In the genomic region with DNA sequence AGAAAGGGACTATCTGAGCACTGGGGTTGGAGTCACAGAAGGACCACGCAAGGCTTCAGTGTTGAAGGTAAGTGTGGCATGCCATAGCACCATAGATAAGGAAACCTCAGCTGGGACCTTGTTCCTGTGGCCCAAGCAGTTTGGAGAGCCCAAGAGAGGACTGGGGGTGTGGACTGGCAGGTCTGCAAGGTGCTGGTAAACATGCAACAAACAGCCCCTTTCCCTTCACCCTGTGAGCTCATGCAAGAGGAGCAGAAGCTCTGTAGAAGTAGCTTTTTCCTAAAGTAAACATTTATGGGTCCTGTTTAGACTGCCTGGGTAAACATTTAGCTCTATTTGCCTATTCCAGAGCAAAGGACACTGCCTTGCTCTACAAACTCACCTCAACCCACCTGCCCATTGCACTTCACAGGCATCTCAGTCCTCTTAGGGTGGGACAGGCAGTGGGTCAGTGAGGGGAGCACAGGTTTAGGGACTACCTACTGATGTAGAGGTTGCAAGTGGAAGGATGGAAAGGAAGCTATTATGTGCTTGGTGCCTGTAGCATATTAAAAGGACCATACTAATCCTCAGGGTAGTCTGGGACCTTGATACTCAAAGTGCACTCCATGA, we compare ENCODE assay signal across 1 cellular context.
A peak's percentile ranks its signal among the peaks of the same experiment; 100 is the strongest.
TF ChIP-seq lines count a peak whose summit lies in the region.

No MANE protein-coding gene starts in this region.

TF ChIP-seq in HepG2, 621 proteins besides CTCF, POLR2A, EP300 and RAD21 (continued from another document and continues in another):
- TF ChIP-seq ZNF674 (CRISPR knock-in tag; IDR thresholded peaks at IDR 0.05; ENCODE audit: low read depth) (no peak), ARNT2 (CRISPR knock-in tag; IDR thresholded peaks at IDR 0.05; ENCODE audit: low read depth) (no peak), ZNF260 (CRISPR knock-in tag; IDR thresholded peaks at IDR 0.05; ENCODE audit: borderline replicate concordance, low read depth) (no peak), ZBTB10 (CRISPR knock-in tag; IDR thresholded peaks at IDR 0.05; ENCODE audit: borderline replicate concordance) (no peak), PHF20 (CRISPR knock-in tag; IDR thresholded peaks at IDR 0.05) (no peak), ZNF335 (CRISPR knock-in tag; IDR thresholded peaks at IDR 0.05) (no peak), ZSCAN5A (CRISPR knock-in tag; IDR thresholded peaks at IDR 0.05; ENCODE audit: borderline replicate concordance) (no peak), MBNL3 (CRISPR knock-in tag; conservative IDR thresholded peaks at IDR 0.05) (no peak), ZNF431 (CRISPR knock-in tag; IDR thresholded peaks at IDR 0.05; ENCODE audit: borderline replicate concordance, low read depth) (peak; percentile 42; the same call in 1 of the 2 replicates), GMEB2 (CRISPR knock-in tag; IDR thresholded peaks at IDR 0.05; ENCODE audit: low read depth) (no peak), ZBTB43 (CRISPR knock-in tag; conservative IDR thresholded peaks at IDR 0.05) (no peak), PHF8 (CRISPR knock-in tag; IDR thresholded peaks at IDR 0.05) (no peak), SALL1 (CRISPR knock-in tag; IDR thresholded peaks at IDR 0.05) (peak; percentile 84), ZNF432 (CRISPR knock-in tag; IDR thresholded peaks at IDR 0.05; ENCODE audit: borderline replicate concordance) (no peak), RBM22 (optimal IDR thresholded peaks at IDR 0.05; ENCODE audit: low read length) (no peak), GATAD2A (CRISPR knock-in tag; IDR thresholded peaks at IDR 0.05) (peak; percentile 90), PPARG (CRISPR knock-in tag; conservative IDR thresholded peaks at IDR 0.05) (peak; percentile 81), AGO2 (optimal IDR thresholded peaks at IDR 0.05; ENCODE audit: low read depth, low read length) (no peak), ZNF883 (CRISPR knock-in tag; IDR thresholded peaks at IDR 0.05; ENCODE audit: not compliant biosample characterization) (peak; percentile 70), USF2 (IDR thresholded peaks at IDR 0.05; ENCODE audit: low read depth, low read length) (no peak), USF2 (CRISPR knock-in tag; IDR thresholded peaks at IDR 0.05; ENCODE audit: borderline replicate concordance) (no peak), SPEN (CRISPR knock-in tag; IDR thresholded peaks at IDR 0.05; ENCODE audit: low read depth) (peak; percentile 31; the same call in 1 of the 2 replicates), MTF2 (CRISPR knock-in tag; IDR thresholded peaks at IDR 0.05; ENCODE audit: borderline replicate concordance) (no peak), ESRRA (CRISPR knock-in tag; IDR thresholded peaks at IDR 0.05; ENCODE audit: low read depth) (peak; percentile 58; the same call in 1 of the 2 replicates), CREM (IDR thresholded peaks at IDR 0.05) (peak; percentile 36; the same call in 1 of the 2 replicates), CREM (CRISPR knock-in tag; IDR thresholded peaks at IDR 0.05) (no peak), ZMAT3 (CRISPR knock-in tag; conservative IDR thresholded peaks at IDR 0.05) (no peak), PITX1 (CRISPR knock-in tag; IDR thresholded peaks at IDR 0.05) (peak; percentile 52; the same call in 1 of the 2 replicates), CBFB (CRISPR knock-in tag; IDR thresholded peaks at IDR 0.05) (no peak), ZNF251 (CRISPR knock-in tag; IDR thresholded peaks at IDR 0.05) (no peak)
- TF ChIP-seq, protein P1, sequence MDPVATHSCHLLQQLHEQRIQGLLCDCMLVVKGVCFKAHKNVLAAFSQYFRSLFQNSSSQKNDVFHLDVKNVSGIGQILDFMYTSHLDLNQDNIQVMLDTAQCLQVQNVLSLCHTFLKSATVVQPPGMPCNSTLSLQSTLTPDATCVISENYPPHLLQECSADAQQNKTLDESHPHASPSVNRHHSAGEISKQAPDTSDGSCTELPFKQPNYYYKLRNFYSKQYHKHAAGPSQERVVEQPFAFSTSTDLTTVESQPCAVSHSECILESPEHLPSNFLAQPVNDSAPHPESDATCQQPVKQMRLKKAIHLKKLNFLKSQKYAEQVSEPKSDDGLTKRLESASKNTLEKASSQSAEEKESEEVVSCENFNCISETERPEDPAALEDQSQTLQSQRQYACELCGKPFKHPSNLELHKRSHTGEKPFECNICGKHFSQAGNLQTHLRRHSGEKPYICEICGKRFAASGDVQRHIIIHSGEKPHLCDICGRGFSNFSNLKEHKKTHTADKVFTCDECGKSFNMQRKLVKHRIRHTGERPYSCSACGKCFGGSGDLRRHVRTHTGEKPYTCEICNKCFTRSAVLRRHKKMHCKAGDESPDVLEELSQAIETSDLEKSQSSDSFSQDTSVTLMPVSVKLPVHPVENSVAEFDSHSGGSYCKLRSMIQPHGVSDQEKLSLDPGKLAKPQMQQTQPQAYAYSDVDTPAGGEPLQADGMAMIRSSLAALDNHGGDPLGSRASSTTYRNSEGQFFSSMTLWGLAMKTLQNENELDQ (CRISPR knock-in tag; IDR thresholded peaks at IDR 0.05; ENCODE audit: borderline replicate concordance), result no peak
- TF ChIP-seq, protein P2, sequence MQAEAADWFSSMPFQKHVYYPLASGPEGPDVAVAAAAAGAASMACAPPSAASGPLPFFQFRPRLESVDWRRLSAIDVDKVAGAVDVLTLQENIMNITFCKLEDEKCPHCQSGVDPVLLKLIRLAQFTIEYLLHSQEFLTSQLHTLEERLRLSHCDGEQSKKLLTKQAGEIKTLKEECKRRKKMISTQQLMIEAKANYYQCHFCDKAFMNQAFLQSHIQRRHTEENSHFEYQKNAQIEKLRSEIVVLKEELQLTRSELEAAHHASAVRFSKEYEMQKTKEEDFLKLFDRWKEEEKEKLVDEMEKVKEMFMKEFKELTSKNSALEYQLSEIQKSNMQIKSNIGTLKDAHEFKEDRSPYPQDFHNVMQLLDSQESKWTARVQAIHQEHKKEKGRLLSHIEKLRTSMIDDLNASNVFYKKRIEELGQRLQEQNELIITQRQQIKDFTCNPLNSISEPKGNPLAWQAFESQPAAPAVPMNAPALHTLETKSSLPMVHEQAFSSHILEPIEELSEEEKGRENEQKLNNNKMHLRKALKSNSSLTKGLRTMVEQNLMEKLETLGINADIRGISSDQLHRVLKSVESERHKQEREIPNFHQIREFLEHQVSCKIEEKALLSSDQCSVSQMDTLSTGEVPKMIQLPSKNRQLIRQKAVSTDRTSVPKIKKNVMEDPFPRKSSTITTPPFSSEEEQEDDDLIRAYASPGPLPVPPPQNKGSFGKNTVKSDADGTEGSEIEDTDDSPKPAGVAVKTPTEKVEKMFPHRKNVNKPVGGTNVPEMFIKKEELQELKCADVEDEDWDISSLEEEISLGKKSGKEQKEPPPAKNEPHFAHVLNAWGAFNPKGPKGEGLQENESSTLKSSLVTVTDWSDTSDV (CRISPR knock-in tag; IDR thresholded peaks at IDR 0.05), result no peak
- TF ChIP-seq, protein P3, sequence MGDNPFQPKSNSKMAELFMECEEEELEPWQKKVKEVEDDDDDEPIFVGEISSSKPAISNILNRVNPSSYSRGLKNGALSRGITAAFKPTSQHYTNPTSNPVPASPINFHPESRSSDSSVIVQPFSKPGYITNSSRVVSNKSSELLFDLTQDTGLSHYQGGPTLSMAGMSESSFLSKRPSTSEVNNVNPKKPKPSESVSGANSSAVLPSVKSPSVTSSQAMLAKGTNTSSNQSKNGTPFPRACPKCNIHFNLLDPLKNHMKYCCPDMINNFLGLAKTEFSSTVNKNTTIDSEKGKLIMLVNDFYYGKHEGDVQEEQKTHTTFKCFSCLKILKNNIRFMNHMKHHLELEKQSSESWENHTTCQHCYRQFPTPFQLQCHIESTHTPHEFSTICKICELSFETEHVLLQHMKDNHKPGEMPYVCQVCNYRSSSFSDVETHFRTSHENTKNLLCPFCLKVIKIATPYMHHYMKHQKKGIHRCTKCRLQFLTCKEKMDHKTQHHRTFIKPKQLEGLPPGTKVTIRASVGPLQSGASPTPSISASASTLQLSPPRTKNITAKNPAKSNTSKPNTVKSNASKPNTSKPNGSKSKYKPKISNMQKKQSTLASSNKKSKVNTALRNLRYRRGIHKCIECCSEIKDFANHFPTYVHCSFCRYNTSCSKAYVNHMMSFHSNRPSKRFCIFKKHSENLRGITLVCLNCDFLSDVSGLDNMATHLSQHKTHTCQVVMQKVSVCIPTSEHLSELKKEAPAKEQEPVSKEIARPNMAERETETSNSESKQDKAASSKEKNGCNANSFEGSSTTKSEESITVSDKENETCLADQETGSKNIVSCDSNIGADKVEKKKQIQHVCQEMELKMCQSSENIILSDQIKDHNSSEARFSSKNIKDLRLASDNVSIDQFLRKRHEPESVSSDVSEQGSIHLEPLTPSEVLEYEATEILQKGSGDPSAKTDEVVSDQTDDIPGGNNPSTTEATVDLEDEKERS (CRISPR knock-in tag; IDR thresholded peaks at IDR 0.05), result 0 out of 2 replicates have a peak, but pooled peaks have one; percentile 19
